In genomic region chr11:131447268-131447667, GRCh38 we compare ENCODE assay signal across 30 cellular contexts.
"Had no signal": no experiment of that assay in that cellular context is flagged by ENCODE, and none has a peak within 500 bp of the region (broad histone marks: within the 10 kb centered on the region; RNA-seq: fewer than 3 reads in every experiment).

No MANE protein-coding gene starts in this region.

- H3K4me3 Mint-ChIP-seq: activated CD4-positive, alpha-beta memory T cell treated with anti-CD3 and anti-CD28 coated beads, Interleukin-2, amount 10 ng/mL, durations not matched to agents 7 days and 5 days; activated CD8-positive, alpha-beta memory T cell treated with anti-CD3 and anti-CD28 coated beads, Interleukin-2, amount 10 ng/mL, durations not matched to agents 7 days and 5 days; activated naive CD8-positive, alpha-beta T cell treated with anti-CD3 and anti-CD28 coated beads for 36 hours; central memory CD8-positive, alpha-beta T cell; T-helper 1 cell treated with Interleukin-12 subunit alpha and Interleukin-12 subunit beta and Interleukin-4 antibody, amounts not matched to agents 30 μg/mL and 1 μg/mL, for 36 hours; T-helper 2 cell treated with Interferon-gamma antibody and Interleukin-4, amounts not matched to agents 5 μg/mL and 100 μg/mL, for 36 hours had no signal

- H3K36me3 ChIP-seq: cardiac muscle cell, SJSA1 had no signal

- H3K27me3 Mint-ChIP-seq: activated CD4-positive, alpha-beta memory T cell treated with anti-CD3 and anti-CD28 coated beads, Interleukin-2, amount 10 ng/mL, durations not matched to agents 7 days and 5 days; activated CD8-positive, alpha-beta memory T cell treated with anti-CD3 and anti-CD28 coated beads, Interleukin-2, amount 10 ng/mL, durations not matched to agents 7 days and 5 days; activated naive CD8-positive, alpha-beta T cell treated with anti-CD3 and anti-CD28 coated beads for 36 hours; central memory CD8-positive, alpha-beta T cell had no signal

- H3K27ac Mint-ChIP-seq: activated CD4-positive, alpha-beta memory T cell treated with anti-CD3 and anti-CD28 coated beads, Interleukin-2, amount 10 ng/mL, durations not matched to agents 7 days and 5 days; activated CD8-positive, alpha-beta memory T cell treated with anti-CD3 and anti-CD28 coated beads, Interleukin-2, amount 10 ng/mL, durations not matched to agents 7 days and 5 days; activated naive CD8-positive, alpha-beta T cell treated with anti-CD3 and anti-CD28 coated beads for 36 hours; T-helper 1 cell treated with Interleukin-12 subunit alpha and Interleukin-12 subunit beta and Interleukin-4 antibody, amounts not matched to agents 30 μg/mL and 1 μg/mL, for 36 hours; T-helper 2 cell treated with Interferon-gamma antibody and Interleukin-4, amounts not matched to agents 5 μg/mL and 100 μg/mL, for 36 hours had no signal

- H3K4me3 ChIP-seq: cardiac muscle cell, SJSA1 had no signal

- H3K4me2 ChIP-seq: SK-N-SH had no signal

- H3K9me3 ChIP-seq: SJSA1, SK-N-SH had no signal

- H3K9ac ChIP-seq: SK-N-SH had no signal

- H3K4me1 ChIP-seq: SJSA1 had no signal

- H3K27ac ChIP-seq: cardiac muscle cell, SJSA1 had no signal

- H3K9me3 Mint-ChIP-seq: activated naive CD8-positive, alpha-beta T cell treated with anti-CD3 and anti-CD28 coated beads for 36 hours; T-helper 1 cell treated with Interleukin-12 subunit alpha and Interleukin-12 subunit beta and Interleukin-4 antibody, amounts not matched to agents 30 μg/mL and 1 μg/mL, for 36 hours; T-helper 2 cell treated with Interferon-gamma antibody and Interleukin-4, amounts not matched to agents 5 μg/mL and 100 μg/mL, for 36 hours had no signal

- H3K36me3 Mint-ChIP-seq: activated CD8-positive, alpha-beta memory T cell treated with anti-CD3 and anti-CD28 coated beads, Interleukin-2, amount 10 ng/mL, durations not matched to agents 7 days and 5 days; activated naive CD8-positive, alpha-beta T cell treated with anti-CD3 and anti-CD28 coated beads for 36 hours had no signal

- H3K4me1 Mint-ChIP-seq: activated CD4-positive, alpha-beta memory T cell treated with anti-CD3 and anti-CD28 coated beads, Interleukin-2, amount 10 ng/mL, durations not matched to agents 7 days and 5 days; activated CD8-positive, alpha-beta memory T cell treated with anti-CD3 and anti-CD28 coated beads, Interleukin-2, amount 10 ng/mL, durations not matched to agents 7 days and 5 days; activated naive CD8-positive, alpha-beta T cell treated with anti-CD3 and anti-CD28 coated beads for 36 hours; central memory CD8-positive, alpha-beta T cell had no signal

- H3K27me3 ChIP-seq: cardiac muscle cell, SJSA1 had no signal

- DNase-seq: activated CD4-positive, alpha-beta memory T cell treated with anti-CD3 and anti-CD28 coated beads, Interleukin-2, amount 10 ng/mL, durations not matched to agents 7 days and 5 days; activated CD4-positive, alpha-beta T cell treated with anti-CD3 and anti-CD28 coated beads for 1 hour; activated CD4-positive, alpha-beta T cell treated with anti-CD3 and anti-CD28 coated beads for 48 hours; activated CD4-positive, CD25-positive, alpha-beta regulatory T cell; activated CD8-positive, alpha-beta memory T cell treated with anti-CD3 and anti-CD28 coated beads for 24 hours; activated CD8-positive, alpha-beta memory T cell treated with anti-CD3 and anti-CD28 coated beads, Interleukin-2, amount 10 ng/mL, durations not matched to agents 7 days and 5 days; activated CD8-positive, alpha-beta memory T cell treated with anti-CD3 and anti-CD28 coated beads, Interleukin-2, amount 50 U/mL, for 48 hours; activated effector memory CD4-positive, alpha-beta T cell treated with Interleukin-2 at 50 U/mL for 16 hours; activated naive CD4-positive, alpha-beta T cell treated with anti-CD3 and anti-CD28 coated beads, Interleukin-2, amount 50 U/mL, for 16 hours; activated naive CD8-positive, alpha-beta T cell treated with anti-CD3 and anti-CD28 coated beads for 36 hours; activated T-cell treated with anti-CD3 and anti-CD28 coated beads, Interleukin-2, amount 50 U/mL, for 48 hours; amniotic stem cell; aorta; NCI-H1105; NCI-H1417 treated with DMSO at 0.1 percent for 48 hours; NCI-H187 treated with DMSO at 0.1 percent for 48 hours; NCI-H2081; NCI-H2171 treated with DMSO at 0.1 percent for 48 hours; NCI-H2227 treated with DMSO at 0.1 percent for 48 hours; NCI-H446; NCI-H510A treated with DMSO at 0.1 percent for 48 hours; NCI-H526 treated with DMSO at 0.1 percent for 48 hours; NCI-H774; SHP77 treated with DMSO at 0.1 percent for 48 hours; SK-N-SH had no signal
